Comparison of ENCODE assay signal across 8 cellular contexts in the genomic region with DNA sequence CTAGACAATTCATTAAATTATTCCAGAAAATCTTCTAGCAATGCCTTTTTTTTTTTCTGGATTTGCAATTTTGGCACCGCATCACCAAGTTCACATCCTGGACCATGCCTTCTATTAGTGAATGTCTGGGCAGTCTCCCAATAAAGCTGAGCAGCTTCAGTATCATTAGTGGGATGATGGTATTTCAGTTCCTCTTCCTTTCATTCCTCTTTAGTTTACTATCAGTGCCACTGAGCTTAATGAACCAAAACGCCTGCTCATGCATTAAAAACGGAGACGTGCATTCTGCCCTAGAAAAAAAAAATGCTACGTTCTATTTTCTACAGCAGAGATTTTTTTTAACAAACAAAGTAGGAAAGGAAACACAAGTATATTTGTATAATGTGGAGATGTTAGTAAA.
DNase-seq lines count a peak whose midpoint lies in the region; ATAC-seq and TF ChIP-seq lines count a peak whose summit lies in the region.

No MANE protein-coding gene starts in this region.

- H3K27me3 ChIP-seq in dorsolateral prefrontal cortex, result no peaks in the 10 kb centered on the region
- H3K27me3 ChIP-seq in brain microvascular endothelial cell (replicated peaks), result no peaks in the 10 kb centered on the region

- H3K4me3 Mint-ChIP-seq in activated CD4-positive, alpha-beta T cell treated with anti-CD3 and anti-CD28 coated beads for 36 hours, result no peak overlapping the region

- H3K27me3 Mint-ChIP-seq in activated CD4-positive, alpha-beta T cell treated with anti-CD3 and anti-CD28 coated beads for 36 hours, result no peaks in the 10 kb centered on the region

- H3K27ac ChIP-seq in dorsolateral prefrontal cortex (peak overlapping the region in 56 of 59 donors; percentile 1 to 94 (median 86)), brain microvascular endothelial cell (no peak overlapping the region)

- POLR2A ChIA-PET in activated CD4-positive, alpha-beta T cell treated with anti-CD3 and anti-CD28 coated beads for 36 hours (lab: Charles Lee), result no interaction called here

- no peaks in the 10 kb centered on the region for H3K36me3 ChIP-seq in brain microvascular endothelial cell (replicated peaks)

- H3K4me3 ChIP-seq in dorsolateral prefrontal cortex (peak overlapping the region in 55 of 59 donors; percentile 2 to 52 (median 30)), brain microvascular endothelial cell (ENCODE audit: low read depth, low read length) (no peak overlapping the region)

- TF ChIP-seq CTCF in dorsolateral prefrontal cortex (IDR thresholded peaks at IDR 0.05 in 54 of 56, conservative IDR thresholded peaks at IDR 0.05 in 2 of 56; ENCODE audit: low read depth in 1 of 56, partially characterized antibody in 56 of 56) (peak in 1 of 56 donors; percentile 12), brain microvascular endothelial cell (IDR thresholded peaks at IDR 0.05; ENCODE audit: low read depth, low read length, missing control alignments) (no peak)

- intact Hi-C loops in dorsolateral prefrontal cortex (cut with DNase I), result loop anchor here (5.0 kb wide), 3 partner anchors 45 to 335 kb away; no protein-coding TSS in a partner anchor
- intact Hi-C loops in activated CD4-positive, alpha-beta T cell treated with anti-CD3 and anti-CD28 coated beads for 36 hours (cut with DNase I, micrococcal nuclease), result no loop called here

- ATAC-seq in GM19452 (IDR thresholded peaks at IDR 0.05; ENCODE audit: unreplicated experiment) (peak; percentile 76), HG03558 (IDR thresholded peaks at IDR 0.05; ENCODE audit: extremely low read depth, unreplicated experiment) (peak; percentile 56), HG02623 (IDR thresholded peaks at IDR 0.05; ENCODE audit: unreplicated experiment) (no peak)
- ATAC-seq in activated CD4-positive, alpha-beta T cell treated with anti-CD3 and anti-CD28 coated beads for 36 hours, result no peak

- CTCF ChIA-PET in activated CD4-positive, alpha-beta T cell treated with anti-CD3 and anti-CD28 coated beads for 36 hours (lab: Charles Lee), result interaction anchor here (0.8 kb wide), 1 partner anchor 1095 kb away, joined by 3 read pairs; no protein-coding TSS in a partner anchor

- H3K36me3 Mint-ChIP-seq in activated CD4-positive, alpha-beta T cell treated with anti-CD3 and anti-CD28 coated beads for 36 hours (ENCODE audit: low read depth), result no peaks in the 10 kb centered on the region

- H3K9me3 Mint-ChIP-seq in activated CD4-positive, alpha-beta T cell treated with anti-CD3 and anti-CD28 coated beads for 36 hours (ENCODE audit: low read depth), result no peaks in the 10 kb centered on the region

- in situ Hi-C loops in ACHN (cut with HindIII; ENCODE audit: low pct_ligation_motif_present, low pct_unique_long_range_greater_than_20kb, low sequenced_read_pairs), result no loop called here
- in situ Hi-C loops in brain microvascular endothelial cell (cut with HindIII; ENCODE audit: low pct_ligation_motif_present, low sequenced_read_pairs), result no loop called here

- DNase-seq in ACHN, result peak; percentile 11
- peak in 1 of 10 donors; percentile 11 for DNase-seq in dorsolateral prefrontal cortex
- no peak for DNase-seq in brain microvascular endothelial cell
- DNase-seq in activated CD4-positive, alpha-beta T cell treated with anti-CD3 and anti-CD28 coated beads for 36 hours, result no peak
- no peak for DNase-seq in NOMO-1 treated with dmso at 0.1 percent for 144 hours (lab: John Stamatoyannopoulos, UW; ENCODE audit: unreplicated experiment)

- H3K27ac Mint-ChIP-seq in activated CD4-positive, alpha-beta T cell treated with anti-CD3 and anti-CD28 coated beads for 36 hours, result no peak overlapping the region

- no peaks in the 10 kb centered on the region for H3K4me1 Mint-ChIP-seq in activated CD4-positive, alpha-beta T cell treated with anti-CD3 and anti-CD28 coated beads for 36 hours

Comparison
In these comparisons a context has a peak if more than half of its experiments do, and no peak if none do; other contexts are left out.
1. ATAC-seq: peak in GM19452 (single experiment) and HG03558 (single experiment); none in HG02623 (single experiment) and activated CD4-positive, alpha-beta T cell treated with anti-CD3 and anti-CD28 coated beads for 36 hours (single experiment).
2. intact Hi-C loops: an anchor here in dorsolateral prefrontal cortex (5.0 kb wide); none called in activated CD4-positive, alpha-beta T cell treated with anti-CD3 and anti-CD28 coated beads for 36 hours.